Comparison of ENCODE assay signal across 12 cellular contexts in genomic region chr10:11237571-11237970, GRCh38.
DNase-seq lines count a peak whose midpoint lies in the region; ATAC-seq, FAIRE-seq and TF ChIP-seq lines count a peak whose summit lies in the region.
"Had no signal": no experiment of that assay in that cellular context is flagged by ENCODE, and none has a peak within 500 bp of the region (broad histone marks: within the 10 kb centered on the region; RNA-seq: fewer than 3 reads in every experiment).

No MANE protein-coding gene starts in this region.

- peaks cover 14% of the 10 kb centered on the region for H3K36me3 ChIP-seq in CD8-positive, alpha-beta memory T cell (ENCODE audit: insufficient read depth, low read length)
- no peaks in the 10 kb centered on the region for H3K36me3 ChIP-seq in Caco-2 (ENCODE audit: control insufficient read depth, insufficient read depth, low read length)
- no peaks in the 10 kb centered on the region for H3K36me3 ChIP-seq in kidney (ENCODE audit: control insufficient read depth in 1 of 2, insufficient read depth in 2 of 2, low read length in 2 of 2)
- H3K36me3 ChIP-seq: tibial artery had no signal

- peaks cover 95% of the 10 kb centered on the region for H3K4me1 ChIP-seq in CD8-positive, alpha-beta memory T cell (ENCODE audit: insufficient read depth, low read length)
- no peaks in the 10 kb centered on the region for H3K4me1 ChIP-seq in Caco-2
- H3K4me1 ChIP-seq in kidney (ENCODE audit: control insufficient read depth in 1 of 2, insufficient read depth in 1 of 2, low read depth in 1 of 2, low read length in 2 of 2): no peaks in the 10 kb centered on the region

- no peak overlapping the region for H3K9ac ChIP-seq in kidney (ENCODE audit: low read length in 2 of 2)

- peaks cover 60 to 99% (median 90%) of the 10 kb centered on the region in 3 donors for H3K4me1 Mint-ChIP-seq in CD8-positive, alpha-beta memory T cell
- H3K4me1 Mint-ChIP-seq in activated naive CD8-positive, alpha-beta T cell treated with anti-CD3 and anti-CD28 coated beads, Interleukin-2, amount 50 U/mL, for 24 hours: peaks cover 59% of the 10 kb centered on the region
- H3K4me1 Mint-ChIP-seq in Caco-2 (ENCODE audit: low read depth, unreplicated experiment): no peaks in the 10 kb centered on the region

- H3K27me3 Mint-ChIP-seq in CD8-positive, alpha-beta memory T cell: no peaks in the 10 kb centered on the region
- H3K27me3 Mint-ChIP-seq in activated naive CD8-positive, alpha-beta T cell treated with anti-CD3 and anti-CD28 coated beads, Interleukin-2, amount 50 U/mL, for 24 hours: no peaks in the 10 kb centered on the region
- H3K27me3 Mint-ChIP-seq in Caco-2 (ENCODE audit: insufficient read depth, unreplicated experiment): peaks cover 28% of the 10 kb centered on the region

- no peak for FAIRE-seq in kidney (lab: Jason Lieb, UNC)

- H3K36me3 Mint-ChIP-seq in CD8-positive, alpha-beta memory T cell: peaks cover 0 to 62% (median 12%) of the 10 kb centered on the region in 3 donors
- peaks cover 64% of the 10 kb centered on the region for H3K36me3 Mint-ChIP-seq in activated naive CD8-positive, alpha-beta T cell treated with anti-CD3 and anti-CD28 coated beads, Interleukin-2, amount 50 U/mL, for 24 hours (ENCODE audit: low read depth)
- H3K36me3 Mint-ChIP-seq in Caco-2 (ENCODE audit: insufficient read depth, unreplicated experiment): no peaks in the 10 kb centered on the region

- DNase-seq in CD8-positive, alpha-beta memory T cell: peak in 4 of 5 donors; percentile 28 to 53 (median 51)
- DNase-seq in activated naive CD8-positive, alpha-beta T cell treated with anti-CD3 and anti-CD28 coated beads, Interleukin-2, amount 50 U/mL, for 24 hours: peak; percentile 53
- DNase-seq in Caco-2: no peak
- DNase-seq in NCI-H1436 treated with DMSO at 0.1 percent for 48 hours (lab: John Stamatoyannopoulos, UW): no peak
- DNase-seq in kidney: no peak
- DNase-seq: COR-L47, Peyer's patch, tibial artery had no signal

- CTCF ChIA-PET in CD8-positive, alpha-beta memory T cell (lab: Charles Lee): interaction anchor here (1.0 to 3.0 kb wide), 6 partner anchors 11 to 93 kb away, joined by 3 to 9 read pairs (median 4); no protein-coding TSS in a partner anchor
- CTCF ChIA-PET in Caco-2 (lab: Charles Lee): no interaction called here

- H3K4me3 ChIP-seq in CD8-positive, alpha-beta memory T cell (ENCODE audit: low read length): no peak overlapping the region
- H3K4me3 ChIP-seq in Caco-2 (ENCODE audit: low read depth, low read length): no peak overlapping the region
- no peak overlapping the region for H3K4me3 ChIP-seq in kidney (ENCODE audit: low read length in 2 of 2)
- H3K4me3 ChIP-seq: Peyer's patch, tibial artery had no signal

- POLR2A ChIA-PET in CD8-positive, alpha-beta memory T cell (lab: Charles Lee): no interaction called here
- POLR2A ChIA-PET in Caco-2 (lab: Charles Lee): no interaction called here

- no peaks in the 10 kb centered on the region for H3K9me3 ChIP-seq in CD8-positive, alpha-beta memory T cell (ENCODE audit: low read length)
- no peaks in the 10 kb centered on the region for H3K9me3 ChIP-seq in Caco-2
- H3K9me3 ChIP-seq in kidney (ENCODE audit: control insufficient read depth in 1 of 2, low read length in 2 of 2): no peaks in the 10 kb centered on the region
- H3K9me3 ChIP-seq: Peyer's patch, tibial artery had no signal

- BruUV-seq in Caco-2 (replicated peaks; lab: Mats Ljungman, UMichigan): no TSS peak

- peak overlapping the region; percentile 38 for H3K27ac ChIP-seq in CD8-positive, alpha-beta memory T cell (ENCODE audit: low read depth, low read length)
- H3K27ac ChIP-seq in kidney (ENCODE audit: low read depth in 2 of 2, low read length in 2 of 2): no peak overlapping the region
- H3K27ac ChIP-seq: HL-60, Peyer's patch, tibial artery had no signal

- H3K27ac Mint-ChIP-seq in CD8-positive, alpha-beta memory T cell: peak overlapping the region; percentile 76 to 98 (median 93)
- H3K27ac Mint-ChIP-seq in activated naive CD8-positive, alpha-beta T cell treated with anti-CD3 and anti-CD28 coated beads, Interleukin-2, amount 50 U/mL, for 24 hours: peak overlapping the region; percentile 99
- H3K27ac Mint-ChIP-seq in Caco-2 (ENCODE audit: unreplicated experiment): no peak overlapping the region

- peak overlapping the region; percentile 33 to 82 (median 72) for H3K4me3 Mint-ChIP-seq in CD8-positive, alpha-beta memory T cell
- H3K4me3 Mint-ChIP-seq in activated naive CD8-positive, alpha-beta T cell treated with anti-CD3 and anti-CD28 coated beads, Interleukin-2, amount 50 U/mL, for 24 hours: peak overlapping the region; percentile 73
- H3K4me3 Mint-ChIP-seq in Caco-2 (ENCODE audit: unreplicated experiment): no peak overlapping the region

- intact Hi-C loops in Caco-2 (cut with micrococcal nuclease; ENCODE audit: unreplicated experiment) (no loop called here), kidney (cut with DNase I) (no loop called here)

- H3K27me3 ChIP-seq in CD8-positive, alpha-beta memory T cell (ENCODE audit: insufficient read depth, low read length, poor library complexity, severe bottlenecking): no peaks in the 10 kb centered on the region
- no peaks in the 10 kb centered on the region; the same call in 1 of the 2 replicates for H3K27me3 ChIP-seq in Caco-2 (replicated peaks; ENCODE audit: control insufficient read depth, insufficient read depth, low read length)
- H3K27me3 ChIP-seq: Peyer's patch, tibial artery had no signal

- H3K9me3 Mint-ChIP-seq in CD8-positive, alpha-beta memory T cell: no peaks in the 10 kb centered on the region
- H3K9me3 Mint-ChIP-seq in activated naive CD8-positive, alpha-beta T cell treated with anti-CD3 and anti-CD28 coated beads, Interleukin-2, amount 50 U/mL, for 24 hours: no peaks in the 10 kb centered on the region
- H3K9me3 Mint-ChIP-seq in Caco-2 (ENCODE audit: unreplicated experiment): no peaks in the 10 kb centered on the region

- ATAC-seq in GM19455 (IDR thresholded peaks at IDR 0.05; ENCODE audit: unreplicated experiment) (peak; percentile 45), HG03521 (IDR thresholded peaks at IDR 0.05; ENCODE audit: unreplicated experiment) (peak; percentile 42), HG02884 (IDR thresholded peaks at IDR 0.05; ENCODE audit: unreplicated experiment) (no peak)
- ATAC-seq in activated naive CD8-positive, alpha-beta T cell treated with anti-CD3 and anti-CD28 coated beads, Interleukin-2, amount 50 U/mL, for 24 hours: peak; percentile 38

- TF ChIP-seq CTCF in Caco-2 (IDR thresholded peaks at IDR 0.05; ENCODE audit: insufficient read depth in 1 of 2, low read depth in 1 of 2, low read length in 1 of 2, severe bottlenecking in 1 of 2, unreplicated experiment in 1 of 2) (no peak), kidney (IDR thresholded peaks at IDR 0.05; ENCODE audit: borderline replicate concordance, extremely low read depth, insufficient read depth) (no peak)

Comparison
In these comparisons a context has a peak if more than half of its experiments do, and no peak if none do; other contexts are left out.
1. DNase-seq: peak in CD8-positive, alpha-beta memory T cell (4 of 5) and activated naive CD8-positive, alpha-beta T cell treated with anti-CD3 and anti-CD28 coated beads, Interleukin-2, amount 50 U/mL, for 24 hours (single experiment); none in Caco-2 (0 of 2), NCI-H1436 treated with DMSO at 0.1 percent for 48 hours (single experiment) and kidney (single experiment).